ENCODE assay signal across 10 cellular contexts in genomic region chr16:17301593-17302135, GRCh38.
A peak's percentile ranks its signal among the peaks of the same experiment; 100 is the strongest.
DNase-seq lines count a peak whose midpoint lies in the region; ATAC-seq and TF ChIP-seq lines count a peak whose summit lies in the region.
"Had no signal": no experiment of that assay in that cellular context is flagged by ENCODE, and none has a peak within 500 bp of the region (broad histone marks: within the 10 kb centered on the region; RNA-seq: fewer than 3 reads in every experiment).

No MANE protein-coding gene starts in this region.

- intact Hi-C loops in CD4-positive, alpha-beta T cell (cut with DNase I, micrococcal nuclease): no loop called here

- H3K4me3 Mint-ChIP-seq in CD4-positive, alpha-beta T cell: no peak overlapping the region

- no peak overlapping the region for H3K27ac Mint-ChIP-seq in CD4-positive, alpha-beta T cell
- H3K27ac Mint-ChIP-seq: activated naive CD8-positive, alpha-beta T cell had no signal

- peaks cover 53 to 98% (median 89%) of the 10 kb centered on the region in 10 experiments for H3K4me1 ChIP-seq in BLaER1 treated with 17β-estradiol and CSF1 and Interleukin-3, amounts not matched to agents 10 nM and 100 nM
- H3K4me1 ChIP-seq in OCI-LY3 (ENCODE audit: low read length): peaks cover 41% of the 10 kb centered on the region
- peaks cover 0 to 25% of the 10 kb centered on the region in 2 donors for H3K4me1 ChIP-seq in right atrium auricular region

- no peaks in the 10 kb centered on the region for H3K9me3 Mint-ChIP-seq in CD4-positive, alpha-beta T cell

- H3K36me3 ChIP-seq in BLaER1 treated with 17β-estradiol and CSF1 and Interleukin-3, amounts not matched to agents 10 nM and 100 nM: peaks cover 0 to 9% (median 4%) of the 10 kb centered on the region in 11 experiments; a peak in 8 of 22 replicates
- H3K36me3 ChIP-seq in OCI-LY3 (replicated peaks; ENCODE audit: low read depth, low read length): no peaks in the 10 kb centered on the region
- H3K36me3 ChIP-seq in right atrium auricular region: no peaks in the 10 kb centered on the region

- DNase-seq in CD4-positive, alpha-beta T cell: no peak
- no peak for DNase-seq in right atrium auricular region (ENCODE audit: low spot score)
- no peak for DNase-seq in anterior cingulate cortex (lab: John Stamatoyannopoulos, UW)
- DNase-seq in central memory CD4-positive, alpha-beta T cell: no peak
- DNase-seq: NCI-H524 had no signal

- peak overlapping the region in 10 of 11 experiments; percentile 46 to 98 (median 94); a peak in 19 of 22 replicates for H3K27ac ChIP-seq in BLaER1 treated with 17β-estradiol and CSF1 and Interleukin-3, amounts not matched to agents 10 nM and 100 nM
- H3K27ac ChIP-seq in OCI-LY3 (ENCODE audit: low read length) (no peak overlapping the region), right atrium auricular region (peak overlapping the region in 1 of 2 donors; percentile 81)
- H3K27ac ChIP-seq in CD4-positive, alpha-beta T cell (ENCODE audit: low read depth, low read length): no peak overlapping the region

- H3K36me3 Mint-ChIP-seq in CD4-positive, alpha-beta T cell (ENCODE audit: low read depth): no peaks in the 10 kb centered on the region
- H3K36me3 Mint-ChIP-seq: activated naive CD8-positive, alpha-beta T cell had no signal

- no peaks in the 10 kb centered on the region for H3K79me2 ChIP-seq in OCI-LY3 (ENCODE audit: low read length)

- H3K4me3 ChIP-seq in BLaER1 treated with 17β-estradiol and CSF1 and Interleukin-3, amounts not matched to agents 10 nM and 100 nM: peak overlapping the region in 2 of 10 experiments; percentile 36 to 38; a peak in 4 of 20 replicates
- H3K4me3 ChIP-seq in OCI-LY3 (ENCODE audit: low read length) (peak overlapping the region; percentile 5; the same call in 1 of the 2 replicates), right atrium auricular region (no peak overlapping the region)

- H2AFZ ChIP-seq in OCI-LY3 (ENCODE audit: low read depth, low read length): no peak overlapping the region

- no peaks in the 10 kb centered on the region for H3K27me3 Mint-ChIP-seq in CD4-positive, alpha-beta T cell
- H3K27me3 Mint-ChIP-seq: activated naive CD8-positive, alpha-beta T cell had no signal

- no peaks in the 10 kb centered on the region for H3K9me3 ChIP-seq in BLaER1 treated with 17β-estradiol and CSF1 and Interleukin-3, amounts not matched to agents 10 nM and 100 nM (replicated peaks in 1 of 11)
- no peaks in the 10 kb centered on the region for H3K9me3 ChIP-seq in OCI-LY3 (ENCODE audit: insufficient read depth, low read length)
- no peaks in the 10 kb centered on the region for H3K9me3 ChIP-seq in CD4-positive, alpha-beta T cell (ENCODE audit: control insufficient read depth, low read length)
- no peaks in the 10 kb centered on the region for H3K9me3 ChIP-seq in right atrium auricular region

- no peaks in the 10 kb centered on the region for H3K27me3 ChIP-seq in BLaER1 treated with 17β-estradiol and CSF1 and Interleukin-3, amounts not matched to agents 10 nM and 100 nM
- H3K27me3 ChIP-seq in OCI-LY3 (ENCODE audit: low read depth, low read length): peaks cover 48% of the 10 kb centered on the region
- no peaks in the 10 kb centered on the region for H3K27me3 ChIP-seq in CD4-positive, alpha-beta T cell (ENCODE audit: control insufficient read depth, insufficient read depth, low read length)
- no peaks in the 10 kb centered on the region for H3K27me3 ChIP-seq in right atrium auricular region

- TF ChIP-seq CTCF in OCI-LY3 (IDR thresholded peaks at IDR 0.05; ENCODE audit: low read depth, low read length) (no peak), right atrium auricular region (IDR thresholded peaks at IDR 0.05) (no peak)
- no peak for TF ChIP-seq CTCF in CD4-positive, alpha-beta T cell (IDR thresholded peaks at IDR 0.05)

- ATAC-seq in GM19035 (IDR thresholded peaks at IDR 0.05; ENCODE audit: unreplicated experiment) (peak; percentile 87), HG03025 (IDR thresholded peaks at IDR 0.05; ENCODE audit: low FRiP score, unreplicated experiment) (peak; percentile 74)
- no peak for ATAC-seq in CD4-positive, alpha-beta T cell (ENCODE audit: poor library complexity)

- H4K20me1 ChIP-seq in BLaER1 treated with 17β-estradiol and CSF1 and Interleukin-3, amounts not matched to agents 10 nM and 100 nM: no peaks in the 10 kb centered on the region; a peak in 2 of 22 replicates
- no peaks in the 10 kb centered on the region for H4K20me1 ChIP-seq in OCI-LY3 (ENCODE audit: insufficient read depth, low read length)

- POLR2A ChIA-PET in CD4-positive, alpha-beta T cell (lab: Charles Lee): interaction anchor here (1.1 to 1.2 kb wide), 2 partner anchors 66 to 74 kb away, joined by 3 to 4 read pairs; no protein-coding TSS in a partner anchor

- peak overlapping the region in 9 of 11 experiments; percentile 10 to 86 (median 79); a peak in 17 of 22 replicates for H3K9ac ChIP-seq in BLaER1 treated with 17β-estradiol and CSF1 and Interleukin-3, amounts not matched to agents 10 nM and 100 nM
- no peak overlapping the region for H3K9ac ChIP-seq in OCI-LY3 (ENCODE audit: low read length)

- H3K4me1 Mint-ChIP-seq in CD4-positive, alpha-beta T cell (ENCODE audit: low read depth): peaks cover 59% of the 10 kb centered on the region

- CTCF ChIA-PET in CD4-positive, alpha-beta T cell (lab: Charles Lee): no interaction called here

- H3K4me2 ChIP-seq in BLaER1 treated with 17β-estradiol and CSF1 and Interleukin-3, amounts not matched to agents 10 nM and 100 nM: peak overlapping the region; percentile 76 to 90 (median 88)
- peak overlapping the region; percentile 43 for H3K4me2 ChIP-seq in OCI-LY3 (ENCODE audit: low read length)

Comparison
In these comparisons a context has a peak if more than half of its experiments do, and no peak if none do; other contexts are left out.
1. H3K27ac ChIP-seq: peak in BLaER1 treated with 17β-estradiol and CSF1 and Interleukin-3, amounts not matched to agents 10 nM and 100 nM (10 of 11); none in OCI-LY3 (single experiment) and CD4-positive, alpha-beta T cell (single experiment).